ENCODE assay signal across 7 cellular contexts in the genomic region with DNA sequence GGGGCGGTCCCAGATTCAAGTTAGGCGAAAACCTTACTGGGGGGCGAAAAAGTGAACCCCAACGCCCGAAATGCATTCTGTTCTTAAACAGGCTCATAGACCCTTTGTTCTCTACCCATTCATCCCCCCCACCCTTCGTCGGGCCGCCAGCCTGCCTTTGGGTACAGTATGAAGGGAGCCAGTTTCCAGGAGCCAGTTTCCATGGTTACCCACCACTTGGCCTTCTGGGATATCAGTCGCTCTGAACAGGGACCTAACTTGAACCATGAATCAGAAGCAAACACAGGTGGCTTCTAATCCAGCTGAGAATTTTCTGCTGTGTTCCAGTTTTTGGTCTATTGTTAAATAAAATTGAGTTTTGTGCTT. TPM values are rescaled to one million over a fixed set of nuclear protein-coding genes. Genes with fewer than 3 reads are reported as not detected.
A peak's percentile ranks its signal among the peaks of the same experiment; 100 is the strongest.
DNase-seq lines count a peak whose midpoint lies in the region; ATAC-seq and TF ChIP-seq lines count a peak whose summit lies in the region.

No MANE protein-coding gene starts in this region.

- TF ChIP-seq CTCF in liver (IDR thresholded peaks at IDR 0.05; ENCODE audit: low read depth, low read length, missing input control) = no peak

- no peak for TF ChIP-seq RAD21 in liver (IDR thresholded peaks at IDR 0.05)

- H3K9me3 ChIP-seq in liver (ENCODE audit: control insufficient read depth in 4 of 4, low read length in 3 of 4) = no peaks in the 10 kb centered on the region

- H3K4me3 ChIP-seq in liver (ENCODE audit: low read depth in 1 of 3, low read length in 3 of 3) = peak overlapping the region; percentile 66 to 93 (median 92)

- no peaks in the 10 kb centered on the region for H3K27me3 ChIP-seq in liver (ENCODE audit: control insufficient read depth in 4 of 4, insufficient read depth in 4 of 4, low read length in 3 of 4)

- peaks cover 0 to 7% (median 6%) of the 10 kb centered on the region in 4 donors for H3K4me1 ChIP-seq in liver (ENCODE audit: control insufficient read depth in 4 of 4, insufficient read depth in 4 of 4, low read length in 3 of 4)

- H3K9ac ChIP-seq in liver (ENCODE audit: low read depth in 1 of 2, low read length in 2 of 2) = peak overlapping the region; percentile 60 to 85

- peaks cover 0 to 3% (median 1%) of the 10 kb centered on the region in 4 donors for H3K36me3 ChIP-seq in liver (ENCODE audit: control insufficient read depth in 4 of 4, insufficient read depth in 3 of 4, low read depth in 1 of 4, low read length in 3 of 4)

- H3K27ac ChIP-seq in liver (ENCODE audit: low read depth in 1 of 2, low read length in 2 of 2) = peak overlapping the region; percentile 69 to 79

- WGBS in liver = under 1% methylated on average over 9 of the region's 9 CpGs

- ATAC-seq in GM18498 (IDR thresholded peaks at IDR 0.05; ENCODE audit: unreplicated experiment) (peak; percentile 44), HG03097 (IDR thresholded peaks at IDR 0.05; ENCODE audit: low FRiP score, unreplicated experiment) (peak; percentile 48)

- DNase-seq in NCI-H446 (lab: John Stamatoyannopoulos, UW) (peak; percentile 59 to 78), dermis microvascular lymphatic vessel endothelial cell (ENCODE audit: low read depth in 2 of 2) (peak; percentile 72 to 79)
- DNase-seq in activated CD4-positive, alpha-beta T cell treated with anti-CD3 and anti-CD28 coated beads, Interleukin-2, amount 50 U/mL, for 24 hours (ENCODE audit: low read depth in 1 of 2, low spot score in 1 of 2) = peak; percentile 19 to 50
- peak; percentile 31 for DNase-seq in stimulated activated CD4-positive, alpha-beta T cell treated with anti-CD3 and anti-CD28 coated beads, Interleukin-4, amount 100 ng/mL, for 1 hour

TF ChIP-seq in liver, 16 proteins besides CTCF, POLR2A, EP300 and RAD21:
- peak; percentile 30 to 34 for TF ChIP-seq RXRA (IDR thresholded peaks at IDR 0.05)
- TF ChIP-seq, protein P1, sequence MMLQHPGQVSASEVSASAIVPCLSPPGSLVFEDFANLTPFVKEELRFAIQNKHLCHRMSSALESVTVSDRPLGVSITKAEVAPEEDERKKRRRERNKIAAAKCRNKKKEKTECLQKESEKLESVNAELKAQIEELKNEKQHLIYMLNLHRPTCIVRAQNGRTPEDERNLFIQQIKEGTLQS (IDR thresholded peaks at IDR 0.05) = no peak
TF ChIP-seq in liver: peak in this region for 1.

RNA-seq across cellular contexts. Expression of gene DHX40, which starts 0.5 kb away (rescaled TPM):
- total RNA-seq in dermis microvascular lymphatic vessel endothelial cell (39.1 and 47.9 TPM in 2 replicates), liver (10 to 100 TPM; 15.9 to 20.7 TPM)
- polyA plus RNA-seq in liver = 1 to 10 TPM; 3.8 to 6.5 TPM

RNA-seq across cellular contexts. Expression of gene CLTC, which starts 53.8 kb away (rescaled TPM):
- total RNA-seq in dermis microvascular lymphatic vessel endothelial cell (371 and 477 TPM in 2 replicates), liver (100 to 1,000 TPM; 274 to 282 TPM)
- polyA plus RNA-seq in liver = 10 to 100 TPM; 59.9 to 69.7 TPM

Comparison
In these comparisons a context has a peak if more than half of its experiments do, and no peak if none do; other contexts are left out.
1. Peak in every context shown above with its lines: DNase-seq, ATAC-seq, H3K4me3 ChIP-seq and H3K27ac ChIP-seq.